9 cellular contexts compared by ENCODE assay signal in genomic region chr1:223133301-223133823, GRCh38. TPM values are rescaled to one million over a fixed set of nuclear protein-coding genes. Genes with fewer than 3 reads are reported as not detected.
DNase-seq lines count a peak whose midpoint lies in the region; ATAC-seq and TF ChIP-seq lines count a peak whose summit lies in the region.
"Had no signal": no experiment of that assay in that cellular context is flagged by ENCODE, and none has a peak within 500 bp of the region (broad histone marks: within the 10 kb centered on the region; RNA-seq: fewer than 3 reads in every experiment).

No MANE protein-coding gene starts in this region.

- H3K4me3 ChIP-seq in A673 (ENCODE audit: low read depth, low read length, poor library complexity, severe bottlenecking) (peak overlapping the region; percentile 40), mucosa of descending colon (no peak overlapping the region)

- ATAC-seq in GM21447 (IDR thresholded peaks at IDR 0.05; ENCODE audit: unreplicated experiment) (peak; percentile 20), mucosa of descending colon (peak; percentile 1)
- ATAC-seq in activated T-helper 17 cell treated with anti-CD3 and anti-CD28 coated beads, Interleukin-2, amount 50 U/mL, for 72 hours (replicated peaks) = peak; percentile 27

- DNase-seq in A673 (ENCODE audit: low spot score) = no peak
- no peak for DNase-seq in mucosa of descending colon
- DNase-seq in NCI-H2081 treated with DMSO at 0.1 percent for 48 hours (lab: John Stamatoyannopoulos, UW) = no peak
- DNase-seq in NCI-H2171 (lab: John Stamatoyannopoulos, UW) = no peak
- no peak for DNase-seq in islet precursor cell
- no peak for DNase-seq in NCI-H2196 treated with DMSO at 0.1 percent for 48 hours (lab: John Stamatoyannopoulos, UW; ENCODE audit: unreplicated experiment)
- DNase-seq: cortex of kidney had no signal

- H3K4me1 ChIP-seq in A673 (ENCODE audit: insufficient read depth, low read length, poor library complexity, severe bottlenecking) (peaks cover 19% of the 10 kb centered on the region), mucosa of descending colon (ENCODE audit: low read depth) (peaks cover 15% of the 10 kb centered on the region)

- H3K4me1 Mint-ChIP-seq in activated T-helper 17 cell treated with anti-CD3 and anti-CD28 coated beads, Interleukin-2, amount 50 U/mL, for 72 hours = peaks cover 10% of the 10 kb centered on the region

- no peak overlapping the region for H3K27ac ChIP-seq in A673 (ENCODE audit: low read depth, low read length, poor library complexity, severe bottlenecking)

- CTCF ChIA-PET in A673 (lab: Charles Lee) = interaction anchor here (0.7 to 2.1 kb wide), 14 partner anchors 9 to 553 kb away, joined by 3 to 16 read pairs (median 4); partner anchors contain the start of genes SUSD4 and TLR5

- no peak overlapping the region for H3K27ac Mint-ChIP-seq in activated T-helper 17 cell treated with anti-CD3 and anti-CD28 coated beads, Interleukin-2, amount 50 U/mL, for 72 hours

- H3K36me3 Mint-ChIP-seq in activated T-helper 17 cell treated with anti-CD3 and anti-CD28 coated beads, Interleukin-2, amount 50 U/mL, for 72 hours (ENCODE audit: low read depth) = no peaks in the 10 kb centered on the region

- peaks cover 6% of the 10 kb centered on the region for H3K27me3 Mint-ChIP-seq in activated T-helper 17 cell treated with anti-CD3 and anti-CD28 coated beads, Interleukin-2, amount 50 U/mL, for 72 hours

- intact Hi-C loops in A673 (cut with micrococcal nuclease; ENCODE audit: unreplicated experiment) = loop anchor here (1.0 to 10.0 kb wide), 4 partner anchors 114 to 669 kb away; partner anchors contain the start of gene SUSD4
- intact Hi-C loops in mucosa of descending colon (cut with DNase I, micrococcal nuclease) = loop anchor here (10.0 kb wide), 1 partner anchor 551 kb away; no protein-coding TSS in a partner anchor

- H3K9me3 ChIP-seq in A673 (ENCODE audit: low read depth, low read length, poor library complexity, severe bottlenecking) = no peaks in the 10 kb centered on the region
- H3K9me3 ChIP-seq in mucosa of descending colon = no peaks in the 10 kb centered on the region

- no TSS peak for BruUV-seq in A673 (replicated peaks; lab: Mats Ljungman, UMichigan)

- POLR2A ChIA-PET in A673 (lab: Charles Lee; ENCODE audit: low non-redundant PET) = no interaction called here

- no peaks in the 10 kb centered on the region for H3K27me3 ChIP-seq in A673 (replicated peaks; ENCODE audit: insufficient read depth, low read depth, low read length, poor library complexity)

- H3K36me3 ChIP-seq in A673 (ENCODE audit: insufficient read depth, low read length, poor library complexity, severe bottlenecking) = no peaks in the 10 kb centered on the region
- H3K36me3 ChIP-seq in mucosa of descending colon (ENCODE audit: low read depth) = no peaks in the 10 kb centered on the region

- H3K4me3 Mint-ChIP-seq in activated T-helper 17 cell treated with anti-CD3 and anti-CD28 coated beads, Interleukin-2, amount 50 U/mL, for 72 hours = peak overlapping the region; percentile 51

- TF ChIP-seq CTCF in A673 (conservative IDR thresholded peaks at IDR 0.05; ENCODE audit: low read depth, low read length) (no peak), mucosa of descending colon (IDR thresholded peaks at IDR 0.05) (no peak)

- no peaks in the 10 kb centered on the region for H3K9me3 Mint-ChIP-seq in activated T-helper 17 cell treated with anti-CD3 and anti-CD28 coated beads, Interleukin-2, amount 50 U/mL, for 72 hours

RNA-seq across cellular contexts. Expression of gene TLR5, which starts 9.7 kb away (rescaled TPM):
- total RNA-seq in A673 (2021) (0.95 and 1.5 TPM in 2 replicates), mucosa of descending colon (1 to 10 TPM; 2.2 to 6.9 (median 3.9) TPM)
- under 1 TPM in 1 of 2 donors, not detected in 1; 0.34 TPM for total RNA-seq in activated T-helper 17 cell treated with anti-CD3 and anti-CD28 coated beads, Interleukin-2, amount 50 U/mL, for 72 hours
